8 cellular contexts compared by ENCODE assay signal in genomic region chr14:101808894-101809670, GRCh38. TPM values are rescaled to one million over a fixed set of nuclear protein-coding genes. Genes with fewer than 3 reads are reported as not detected.
A peak's percentile ranks its signal among the peaks of the same experiment; 100 is the strongest.
DNase-seq lines count a peak whose midpoint lies in the region; ATAC-seq and TF ChIP-seq lines count a peak whose summit lies in the region.

No MANE protein-coding gene starts in this region.

- TF ChIP-seq CTCF in hepatocyte (IDR thresholded peaks at IDR 0.05; ENCODE audit: poor library complexity): no peak
- no peak for TF ChIP-seq CTCF in smooth muscle cell (IDR thresholded peaks at IDR 0.05; ENCODE audit: borderline replicate concordance, insufficient read depth, poor library complexity, severe bottlenecking)

- no peaks in the 10 kb centered on the region for H3K9me3 Mint-ChIP-seq in activated CD4-positive, alpha-beta memory T cell treated with anti-CD3 and anti-CD28 coated beads for 36 hours

- ATAC-seq in HG03521 (IDR thresholded peaks at IDR 0.05; ENCODE audit: unreplicated experiment) (no peak), HG03571 (IDR thresholded peaks at IDR 0.05; ENCODE audit: unreplicated experiment) (no peak)

- DNase-seq in H7 (no peak), hepatocyte (ENCODE audit: low spot score) (no peak), smooth muscle cell (lab: John Stamatoyannopoulos, UW; ENCODE audit: unreplicated experiment) (no peak), NCI-H1048 (lab: John Stamatoyannopoulos, UW) (no peak), COLO668 (lab: John Stamatoyannopoulos, UW; ENCODE audit: unreplicated experiment) (no peak)
- DNase-seq in activated CD4-positive, alpha-beta memory T cell treated with anti-CD3 and anti-CD28 coated beads for 36 hours: no peak

- H3K79me2 ChIP-seq in hepatocyte: peaks cover 37% of the 10 kb centered on the region
- H3K79me2 ChIP-seq in smooth muscle cell (ENCODE audit: low read depth): peaks cover 38% of the 10 kb centered on the region

- POLR2A ChIA-PET in activated CD4-positive, alpha-beta memory T cell treated with anti-CD3 and anti-CD28 coated beads for 36 hours (lab: Charles Lee): interaction anchor here (0.6 to 7.8 kb wide), 25 partner anchors 11 to 553 kb away, joined by 3 to 229 read pairs (median 5); no protein-coding TSS in a partner anchor

- H3K9me3 ChIP-seq in hepatocyte (ENCODE audit: low read depth) (no peaks in the 10 kb centered on the region), smooth muscle cell (replicated peaks; ENCODE audit: low read depth) (no peaks in the 10 kb centered on the region)

- peak overlapping the region; percentile 99 for H3K9ac ChIP-seq in smooth muscle cell (ENCODE audit: low read depth)

- peak overlapping the region; percentile 99 for H3K27ac ChIP-seq in hepatocyte
- peak overlapping the region; percentile 100 for H3K27ac ChIP-seq in smooth muscle cell (ENCODE audit: low read depth)

- H4K20me1 ChIP-seq in hepatocyte (ENCODE audit: insufficient read depth, poor library complexity, severe bottlenecking) (peaks cover 19% of the 10 kb centered on the region), smooth muscle cell (ENCODE audit: low read depth) (peaks cover 31% of the 10 kb centered on the region)

- peak overlapping the region; percentile 76 for H3K4me3 ChIP-seq in H7 (ENCODE audit: insufficient read depth, low read depth, low read length)
- peak overlapping the region; percentile 2 for H3K4me3 ChIP-seq in hepatocyte
- peak overlapping the region; percentile 89 for H3K4me3 ChIP-seq in smooth muscle cell

- H3K4me1 Mint-ChIP-seq in activated CD4-positive, alpha-beta memory T cell treated with anti-CD3 and anti-CD28 coated beads for 36 hours (ENCODE audit: low read depth): peaks cover 41% of the 10 kb centered on the region

- 62% methylated on average over 6 of the region's 6 CpGs for WGBS in hepatocyte (ENCODE audit: low lambda C conversion rate, missing lambda C conversion rate)
- 61% methylated on average over 6 of the region's 6 CpGs for WGBS in smooth muscle cell (ENCODE audit: low lambda C conversion rate)

- H3K27me3 ChIP-seq in H7 (ENCODE audit: control insufficient read depth, insufficient read depth, low read length): no peaks in the 10 kb centered on the region
- H3K27me3 ChIP-seq in hepatocyte: no peaks in the 10 kb centered on the region
- H3K27me3 ChIP-seq in smooth muscle cell (ENCODE audit: low read depth): no peaks in the 10 kb centered on the region

- H3K4me3 Mint-ChIP-seq in activated CD4-positive, alpha-beta memory T cell treated with anti-CD3 and anti-CD28 coated beads for 36 hours: peak overlapping the region; percentile 86

- intact Hi-C loops in activated CD4-positive, alpha-beta memory T cell treated with anti-CD3 and anti-CD28 coated beads for 36 hours (cut with micrococcal nuclease): no loop called here

- peaks cover 31% of the 10 kb centered on the region for H3K36me3 Mint-ChIP-seq in activated CD4-positive, alpha-beta memory T cell treated with anti-CD3 and anti-CD28 coated beads for 36 hours

- peak overlapping the region; percentile 67 for H3K4me2 ChIP-seq in hepatocyte
- H3K4me2 ChIP-seq in smooth muscle cell: peak overlapping the region; percentile 92

- H3K4me1 ChIP-seq in hepatocyte (ENCODE audit: insufficient read depth) (peaks cover 17% of the 10 kb centered on the region), smooth muscle cell (ENCODE audit: low read depth) (peaks cover 30% of the 10 kb centered on the region)

- peak overlapping the region; percentile 98 for H3K27ac Mint-ChIP-seq in activated CD4-positive, alpha-beta memory T cell treated with anti-CD3 and anti-CD28 coated beads for 36 hours

- H3F3A ChIP-seq in smooth muscle cell (ENCODE audit: low read depth): no peaks in the 10 kb centered on the region

- H3K27me3 Mint-ChIP-seq in activated CD4-positive, alpha-beta memory T cell treated with anti-CD3 and anti-CD28 coated beads for 36 hours: no peaks in the 10 kb centered on the region

- CTCF ChIA-PET in activated CD4-positive, alpha-beta memory T cell treated with anti-CD3 and anti-CD28 coated beads for 36 hours (lab: Charles Lee): interaction anchor here (0.7 to 7.5 kb wide), 14 partner anchors 11 to 975 kb away, joined by 3 to 59 read pairs (median 4); no protein-coding TSS in a partner anchor

- H3K36me3 ChIP-seq in H7 (replicated peaks; ENCODE audit: control insufficient read depth, insufficient read depth, low read length) (no peaks in the 10 kb centered on the region; the same call in 1 of the 2 replicates), hepatocyte (replicated peaks; ENCODE audit: insufficient read depth, low read depth) (no peaks in the 10 kb centered on the region), smooth muscle cell (ENCODE audit: low read depth) (no peaks in the 10 kb centered on the region)

- no peaks in the 10 kb centered on the region for H3K9me2 ChIP-seq in hepatocyte (replicated peaks; ENCODE audit: insufficient read depth)

- H2AFZ ChIP-seq in hepatocyte (peak overlapping the region; percentile 5), smooth muscle cell (ENCODE audit: low read depth) (peak overlapping the region; percentile 94)

RNA-seq across cellular contexts. Expression of gene PPP2R5C, which starts 47.6 kb away (rescaled TPM):
- total RNA-seq in H7 (2014; rRNA removed; shearing (Covaris generic)): 46.7 and 64.6 TPM in 2 replicates
- 100 to 1,000 TPM; 252 to 268 TPM for total RNA-seq in activated CD4-positive, alpha-beta memory T cell treated with anti-CD3 and anti-CD28 coated beads for 36 hours
- total RNA-seq in hepatocyte (69.0 and 78.0 TPM in 2 replicates), smooth muscle cell (92.7 and 118 TPM in 2 replicates)
- polyA plus RNA-seq in hepatocyte (46.8 and 47.4 TPM in 2 replicates), smooth muscle cell (63.6 and 65.6 TPM in 2 replicates)

Comparison
In these comparisons a context has a peak if more than half of its experiments do, and no peak if none do; other contexts are left out.
1. H3K4me3 ChIP-seq: peak in every context shown above with its lines; median percentile 89 in smooth muscle cell; 76 in H7; 2 in hepatocyte.